In genomic region chr20:18019068-18019467, GRCh38 we compare ENCODE assay signal across 8 cellular contexts. TPM values are rescaled to one million over a fixed set of nuclear protein-coding genes. Genes with fewer than 3 reads are reported as not detected.
DNase-seq lines count a peak whose midpoint lies in the region; ATAC-seq and TF ChIP-seq lines count a peak whose summit lies in the region.

No MANE protein-coding gene starts in this region.

- H2AFZ ChIP-seq in mammary epithelial cell (ENCODE audit: low read depth, low read length), result no peak overlapping the region

- no peak overlapping the region for H3K4me2 ChIP-seq in mammary epithelial cell (ENCODE audit: insufficient read depth, low read depth, low read length)

- intact Hi-C loops in mammary epithelial cell (cut with micrococcal nuclease), result no loop called here
- intact Hi-C loops in ascending aorta (cut with DNase I), result no loop called here

- BruUV-seq in mammary epithelial cell (replicated peaks; lab: Mats Ljungman, UMichigan), result no TSS peak

- no peaks in the 10 kb centered on the region for H3K4me1 ChIP-seq in mammary epithelial cell (ENCODE audit: insufficient read depth, low read length)
- H3K4me1 ChIP-seq in ascending aorta, result no peaks in the 10 kb centered on the region

- in situ Hi-C loops in GM13977 (cut with MboI; ENCODE audit: low pct_unique_long_range_greater_than_20kb, low sequenced_read_pairs, unreplicated experiment), result no loop called here
- in situ Hi-C loops in mammary epithelial cell (cut with MboI; ENCODE audit: low sequenced_read_pairs in 2 of 2), result no loop called here

- TF ChIP-seq CTCF in AG09309 (IDR thresholded peaks at IDR 0.05; ENCODE audit: control insufficient read depth, insufficient read depth, low read depth, low read length, missing control alignments) (peak; percentile 39), GM13977 (IDR thresholded peaks at IDR 0.05; ENCODE audit: extremely low read depth, insufficient read depth, missing control alignments) (peak; percentile 77), LNCAP (IDR thresholded peaks at IDR 0.05) (peak; percentile 40; the same call in 1 of the 2 replicates), mammary epithelial cell (conservative IDR thresholded peaks at IDR 0.05 in 1 of 2, IDR thresholded peaks at IDR 0.05 in 1 of 2; ENCODE audit: extremely low read depth in 1 of 2, insufficient read depth in 1 of 2, low read depth in 1 of 2, low read length in 2 of 2) (peak; percentile 52 to 60), ascending aorta (IDR thresholded peaks at IDR 0.05) (no peak)

- H3K36me3 ChIP-seq in mammary epithelial cell (ENCODE audit: insufficient read depth, low read length) (peaks cover 2% of the 10 kb centered on the region), ascending aorta (no peaks in the 10 kb centered on the region)

- H3K9me3 ChIP-seq in mammary epithelial cell (replicated peaks; ENCODE audit: insufficient read depth, low read length) (peaks cover 8% of the 10 kb centered on the region), ascending aorta (no peaks in the 10 kb centered on the region)

- H3K27me3 ChIP-seq in mammary epithelial cell (ENCODE audit: insufficient read depth, low read length) (no peaks in the 10 kb centered on the region), ascending aorta (no peaks in the 10 kb centered on the region)

- 38% methylated on average over 1 of the region's 1 CpG for WGBS in mammary epithelial cell (ENCODE audit: low coverage, missing lambda C conversion rate)

- H3K9ac ChIP-seq in mammary epithelial cell (ENCODE audit: insufficient read depth, low read length), result no peak overlapping the region

- no peaks in the 10 kb centered on the region for H3K79me2 ChIP-seq in mammary epithelial cell (ENCODE audit: insufficient read depth, low read length)

- ATAC-seq in GM18858 (IDR thresholded peaks at IDR 0.05; ENCODE audit: unreplicated experiment) (no peak), HG03280 (IDR thresholded peaks at IDR 0.05; ENCODE audit: unreplicated experiment) (no peak)

- dilution Hi-C loops in mammary epithelial cell (cut with HindIII; ENCODE audit: low sequenced_read_pairs), result no loop called here

- H4K20me1 ChIP-seq in mammary epithelial cell (ENCODE audit: insufficient read depth, low read length), result peaks cover 2% of the 10 kb centered on the region

- DNase-seq in AG09309 (ENCODE audit: low read depth) (no peak), GM13977 (ENCODE audit: low spot score) (peak; percentile 74), mammary epithelial cell (no peak), pons (ENCODE audit: low spot score) (peak; percentile 24), ascending aorta (ENCODE audit: low spot score in 2 of 2) (no peak)

- H3K4me3 ChIP-seq in AG09309 (ENCODE audit: control insufficient read depth, low read depth, low read length) (no peak overlapping the region), mammary epithelial cell (replicated peaks in 1 of 3; ENCODE audit: insufficient read depth in 1 of 3, low read depth in 2 of 3, low read length in 3 of 3) (no peak overlapping the region), ascending aorta (no peak overlapping the region)

- H3K27ac ChIP-seq in mammary epithelial cell (ENCODE audit: insufficient read depth, low read depth, low read length), result no peak overlapping the region
- H3K27ac ChIP-seq in ascending aorta, result no peak overlapping the region

- CTCF ChIA-PET in mammary epithelial cell (lab: Charles Lee; ENCODE audit: low non-redundant PET), result no interaction called here

RNA-seq across cellular contexts. Expression of gene OVOL2, which starts 38.6 kb away (rescaled TPM):
- total RNA-seq in mammary epithelial cell (1 to 10 TPM; 2.0 to 7.5 TPM), ascending aorta (not detected)
- 6.1 TPM for polyA plus RNA-seq in mammary epithelial cell
- polyA minus RNA-seq in mammary epithelial cell, result 4.7 TPM

RNA-seq across cellular contexts. Expression of gene MGME1, which starts 50.2 kb away (rescaled TPM):
- total RNA-seq in mammary epithelial cell (10 to 100 TPM; 15.8 to 36.2 TPM), ascending aorta (0.85 TPM)
- polyA plus RNA-seq in mammary epithelial cell, result 22.4 TPM
- 12.3 TPM for polyA minus RNA-seq in mammary epithelial cell

RNA-seq across cellular contexts. Expression of gene SNX5, which starts 50.5 kb away (rescaled TPM):
- 100 to 1,000 TPM in 1 of 2 donors, 10 to 100 TPM in 1; 68.0 to 137 TPM for total RNA-seq in mammary epithelial cell
- polyA plus RNA-seq in mammary epithelial cell, result 91.8 TPM
- 93.1 TPM for polyA minus RNA-seq in mammary epithelial cell
- total RNA-seq in ascending aorta, result 32.7 TPM

Comparison
In these comparisons a context has a peak if more than half of its experiments do, and no peak if none do; other contexts are left out.
1. DNase-seq: peak in GM13977 (single experiment) and pons (single experiment); none in AG09309 (single experiment), mammary epithelial cell (single experiment) and ascending aorta (0 of 2).
2. CTCF ChIP-seq: peak in AG09309 (single experiment), GM13977 (single experiment), LNCAP (single experiment) and mammary epithelial cell (2 of 2); none in ascending aorta (0 of 3).